Comparison of ENCODE assay signal across 32 cellular contexts in the genomic region with DNA sequence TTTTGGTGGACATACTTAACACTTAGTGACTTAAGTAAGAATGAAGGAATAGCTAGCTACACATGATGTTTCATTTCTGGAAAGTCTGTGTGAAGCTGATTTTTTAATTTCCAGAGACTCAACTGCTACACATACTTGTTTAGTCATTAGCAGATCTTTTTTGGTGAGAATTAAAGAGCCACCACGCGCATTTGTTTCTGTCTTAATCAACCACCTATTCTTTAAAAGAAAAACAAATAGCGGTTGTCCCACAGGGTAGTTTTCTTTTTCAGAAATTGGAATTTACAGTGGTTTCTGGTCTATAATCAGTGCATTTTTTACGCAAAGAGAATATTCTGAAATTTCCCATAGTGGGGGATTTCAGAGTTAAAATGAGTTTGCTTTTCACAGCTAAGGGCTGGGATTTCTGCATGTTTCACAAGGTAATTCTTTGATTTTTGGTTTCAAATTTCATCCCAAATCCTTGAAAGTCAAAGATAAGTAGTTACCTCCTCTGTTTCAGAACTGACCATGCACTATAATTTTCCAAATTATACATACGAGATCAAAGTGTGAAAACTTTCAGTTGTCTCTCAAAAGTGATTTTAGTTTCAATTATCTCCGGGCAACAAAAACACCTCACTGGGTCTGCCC.
DNase-seq lines count a peak whose midpoint lies in the region; ATAC-seq and TF ChIP-seq lines count a peak whose summit lies in the region.
"Had no signal": no experiment of that assay in that cellular context is flagged by ENCODE, and none has a peak within 500 bp of the region (broad histone marks: within the 10 kb centered on the region; RNA-seq: fewer than 3 reads in every experiment).

No MANE protein-coding gene starts in this region.

- no peaks in the 10 kb centered on the region for H3K36me3 ChIP-seq in spleen
- H3K36me3 ChIP-seq: breast epithelium, colonic mucosa, left lung, neural progenitor cell, SJSA1 had no signal

- H3K4me3 ChIP-seq in spleen, result no peak overlapping the region
- H3K4me3 ChIP-seq: A549, breast epithelium, colonic mucosa, left lung, neural progenitor cell, SJSA1 had no signal

- 68 to 94% (median 78%) methylated on average over 6 of the region's 6 CpGs for WGBS in spleen, 5 donors

- no peak for DNase-seq in spleen
- no peak for DNase-seq in central memory CD4-positive, alpha-beta T cell
- DNase-seq: activated CD4-positive, alpha-beta memory T cell treated with anti-CD3 and anti-CD28 coated beads for 36 hours; activated CD4-positive, CD25-positive, alpha-beta regulatory T cell treated with anti-CD3 and anti-CD28 coated beads, Interleukin-2, amount 50 U/mL, for 72 hours; CD4-positive, alpha-beta memory T cell; colonic mucosa; DMS 273 treated with DMSO at 0.1 percent for 48 hours; effector CD8-positive, alpha-beta T cell; left lung; mesenchymal stem cell; MM.1S; NCI-H1417; NCI-H2081 treated with DMSO at 0.1 percent for 48 hours; NCI-H774; posterior cingulate gyrus; right cardiac atrium; RPMI8226; substantia nigra had no signal

- no peaks in the 10 kb centered on the region for H3K27me3 ChIP-seq in spleen (replicated peaks in 1 of 7)
- H3K27me3 ChIP-seq: breast epithelium, colonic mucosa, left lung, neural progenitor cell, SJSA1 had no signal

- H3K9me3 ChIP-seq in spleen, result peaks cover 0 to 3% (median 0%) of the 10 kb centered on the region in 8 donors
- H3K9me3 ChIP-seq: A549, breast epithelium, colonic mucosa, left lung, SJSA1 had no signal

- no peaks in the 10 kb centered on the region for H3K4me1 ChIP-seq in spleen
- H3K4me1 ChIP-seq: A549, breast epithelium, colonic mucosa, left lung, neural progenitor cell, SJSA1 had no signal

- no peak for TF ChIP-seq POLR2A in spleen (IDR thresholded peaks at IDR 0.05)

- TF ChIP-seq CTCF in spleen (IDR thresholded peaks at IDR 0.05 in 8 of 11, conservative IDR thresholded peaks at IDR 0.05 in 3 of 11), result no peak

- intact Hi-C loops in spleen (cut with DNase I; ENCODE audit: low total_unique reads), result no loop called here

- no peak overlapping the region for H3K27ac ChIP-seq in spleen
- H3K27ac ChIP-seq: A549, breast epithelium, colonic mucosa, epithelial cell of prostate, KMS-11, left lung, neural progenitor cell, SJSA1 had no signal

- peak; percentile 70 for ATAC-seq in GM18502 (IDR thresholded peaks at IDR 0.05; ENCODE audit: poor library complexity, unreplicated experiment)
- peak; percentile 42 for ATAC-seq in GM19397 (IDR thresholded peaks at IDR 0.05; ENCODE audit: unreplicated experiment)
- peak; percentile 76 for ATAC-seq in HG02610 (IDR thresholded peaks at IDR 0.05; ENCODE audit: unreplicated experiment)
- peak; percentile 38 for ATAC-seq in HG03342 (IDR thresholded peaks at IDR 0.05; ENCODE audit: unreplicated experiment)
- no peak for ATAC-seq in HG02973 (IDR thresholded peaks at IDR 0.05; ENCODE audit: unreplicated experiment)
- no peak for ATAC-seq in HG03135 (IDR thresholded peaks at IDR 0.05; ENCODE audit: unreplicated experiment)
- ATAC-seq: A549; activated T-helper 17 cell treated with anti-CD3 and anti-CD28 coated beads, Interleukin-2, amount 50 U/mL, for 72 hours; left lung; right cardiac atrium; stimulated activated effector memory CD8-positive, alpha-beta T cell treated with anti-CD3 and anti-CD28 coated beads, Interleukin-12 subunit alpha, Interleukin-12 subunit beta, amount 100 ng/mL, for 72 hours had no signal

Comparison
In these comparisons a context has a peak if more than half of its experiments do, and no peak if none do; other contexts are left out.
1. ATAC-seq: peak in GM18502 (single experiment), GM19397 (single experiment), HG02610 (single experiment) and HG03342 (single experiment); none in HG02973 (single experiment) and HG03135 (single experiment).